Comparison of ENCODE assay signal across 2 cellular contexts in the genomic region with DNA sequence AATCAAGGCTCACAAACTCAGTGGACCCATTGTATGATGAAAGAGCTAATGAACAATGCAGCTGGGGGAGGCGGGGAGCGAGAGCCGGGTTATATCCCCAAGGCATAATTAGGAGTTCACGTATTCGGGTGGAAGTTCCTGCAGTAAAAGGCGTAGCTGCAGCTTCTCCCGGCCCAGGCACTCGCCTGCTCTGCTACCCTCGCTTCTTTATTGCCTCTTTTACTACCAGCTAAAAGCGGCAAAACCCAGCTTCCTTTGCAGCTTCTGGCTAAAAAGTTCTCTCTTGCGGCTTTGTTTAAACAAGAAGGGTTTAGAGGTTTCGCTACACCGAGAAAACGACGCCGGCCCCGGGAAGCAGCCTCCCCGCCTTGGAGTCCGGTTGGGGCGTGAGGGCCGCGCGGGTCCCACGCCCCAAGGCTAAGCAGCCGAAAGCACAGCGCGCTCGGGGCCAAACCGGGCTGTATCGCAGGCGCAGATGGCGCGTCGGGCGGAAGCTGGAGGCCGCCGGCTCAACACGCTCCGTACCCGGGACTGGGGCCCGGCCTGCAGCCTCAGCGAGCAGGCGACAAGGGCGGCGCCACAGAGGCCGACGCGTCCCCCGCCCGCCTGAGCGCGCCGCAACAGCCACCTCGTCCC.
A peak's percentile ranks its signal among the peaks of the same experiment; 100 is the strongest.
TF ChIP-seq lines count a peak whose summit lies in the region.

No MANE protein-coding gene starts in this region.

TF ChIP-seq in GM12891, 5 proteins besides CTCF, POLR2A, EP300 and RAD21:
- TF ChIP-seq SPI1 (IDR thresholded peaks at IDR 0.05; ENCODE audit: low read depth, low read length), result no peak
- peak; percentile 83 for TF ChIP-seq TAF1 (IDR thresholded peaks at IDR 0.05; ENCODE audit: low read depth, low read length)
- TF ChIP-seq PAX5 (IDR thresholded peaks at IDR 0.05; ENCODE audit: insufficient read depth, low read length, severe bottlenecking), result no peak
- TF ChIP-seq POU2F2 (IDR thresholded peaks at IDR 0.05; ENCODE audit: low read depth, low read length), result no peak
- peak; percentile 54; the same call in 1 of the 2 replicates for TF ChIP-seq POLR2AphosphoS5 (IDR thresholded peaks at IDR 0.05; ENCODE audit: low read depth, low read length)

TF ChIP-seq in endothelial cell of umbilical vein, 7 proteins besides CTCF, POLR2A, EP300 and RAD21:
- TF ChIP-seq EZH2 (IDR thresholded peaks at IDR 0.05; ENCODE audit: borderline replicate concordance, low read depth, low read length, severe bottlenecking) (no peak), POLR2AphosphoS5 (IDR thresholded peaks at IDR 0.05; ENCODE audit: insufficient read depth, low read depth, low read length) (peak; percentile 77)
